Comparison of ENCODE assay signal across 8 cellular contexts in the genomic region with DNA sequence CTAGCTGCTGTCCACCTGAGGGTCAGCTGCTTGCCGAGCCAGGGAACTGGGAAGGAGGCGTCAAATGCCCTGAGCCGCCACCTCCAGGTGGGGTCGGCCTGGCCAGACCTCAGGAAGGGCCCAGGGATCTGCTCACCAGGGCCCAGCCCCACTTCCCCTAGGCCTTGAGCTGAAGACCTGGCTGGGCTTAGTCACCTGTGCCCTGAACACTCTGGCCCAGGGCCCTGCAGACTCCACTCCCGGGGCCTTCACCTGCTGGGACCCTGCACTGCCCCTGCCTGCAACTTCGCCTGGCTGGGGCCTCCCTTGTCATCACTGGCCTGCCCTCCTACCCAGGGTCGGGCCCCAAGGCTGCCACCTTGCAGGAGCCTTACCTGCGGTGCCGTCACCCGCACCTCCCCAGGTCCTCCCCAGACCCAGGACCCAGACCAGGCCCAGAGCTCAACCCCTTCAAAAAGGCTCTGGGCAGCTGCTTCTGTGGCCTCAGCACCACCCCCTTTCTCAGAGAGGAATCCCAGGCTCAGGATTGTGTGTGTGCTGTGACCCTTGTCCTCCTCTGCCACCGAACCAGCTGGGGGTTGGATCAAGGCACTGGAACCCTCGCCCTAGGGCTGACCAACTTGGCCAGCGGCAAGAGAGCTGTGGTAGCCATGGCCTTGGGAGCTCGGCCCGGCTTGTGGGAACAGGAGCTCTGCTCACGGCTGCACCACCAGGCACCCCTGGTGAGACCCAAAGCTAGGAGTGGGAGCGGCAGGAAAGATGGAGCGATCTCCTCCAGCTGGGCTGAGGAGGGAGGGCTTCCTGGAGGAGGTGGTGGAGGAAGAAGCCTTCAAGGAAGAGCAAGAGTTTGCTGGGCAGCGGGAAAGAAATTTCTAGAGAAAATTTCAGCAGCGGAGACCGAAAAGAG. TPM values are rescaled to one million over a fixed set of nuclear protein-coding genes. Genes with fewer than 3 reads are reported as not detected.
A peak's percentile ranks its signal among the peaks of the same experiment; 100 is the strongest.
DNase-seq lines count a peak whose midpoint lies in the region; ATAC-seq and TF ChIP-seq lines count a peak whose summit lies in the region.

No MANE protein-coding gene starts in this region.

- TF ChIP-seq CTCF in liver (IDR thresholded peaks at IDR 0.05; ENCODE audit: low read depth, low read length, missing input control) (no peak), tibial nerve (IDR thresholded peaks at IDR 0.05) (no peak)

- peaks cover 10 to 34% (median 21%) of the 10 kb centered on the region in 4 donors for H3K4me1 ChIP-seq in liver (ENCODE audit: control insufficient read depth in 4 of 4, insufficient read depth in 4 of 4, low read length in 3 of 4)
- peaks cover 0 to 38% (median 22%) of the 10 kb centered on the region in 4 donors for H3K4me1 ChIP-seq in tibial nerve

- peak overlapping the region; percentile 7 to 34 for H3K9ac ChIP-seq in liver (ENCODE audit: low read depth in 1 of 2, low read length in 2 of 2)

- H3K36me3 Mint-ChIP-seq in activated CD8-positive, alpha-beta memory T cell treated with anti-CD3 and anti-CD28 coated beads, Interleukin-2, amount 10 ng/mL, durations not matched to agents 7 days and 5 days, result peaks cover 8% of the 10 kb centered on the region

- H3K27ac ChIP-seq in liver (ENCODE audit: low read depth in 1 of 2, low read length in 2 of 2) (peak overlapping the region in 1 of 2 donors; percentile 64), tibial nerve (peak overlapping the region in 3 of 4 donors; percentile 84 to 87 (median 87))

- H3K9me3 ChIP-seq in liver (ENCODE audit: control insufficient read depth in 4 of 4, low read length in 3 of 4), result no peaks in the 10 kb centered on the region
- H3K9me3 ChIP-seq in tibial nerve, result no peaks in the 10 kb centered on the region

- no peak for DNase-seq in activated CD8-positive, alpha-beta memory T cell treated with anti-CD3 and anti-CD28 coated beads, Interleukin-2, amount 10 ng/mL, durations not matched to agents 7 days and 5 days
- no peak for DNase-seq in activated CD8-positive, alpha-beta memory T cell treated with anti-CD3 and anti-CD28 coated beads, Interleukin-2, amount 50 U/mL, for 48 hours
- peak; percentile 28 for DNase-seq in amniotic epithelial cell (ENCODE audit: low read depth)
- DNase-seq in tibial nerve (ENCODE audit: low spot score in 2 of 2), result no peak
- no peak for DNase-seq in GM19238 (ENCODE audit: insufficient read length, low spot score)

- no peak for TF ChIP-seq RAD21 in liver (IDR thresholded peaks at IDR 0.05)

- no peak for ATAC-seq in activated CD8-positive, alpha-beta memory T cell treated with anti-CD3 and anti-CD28 coated beads, Interleukin-2, amount 10 ng/mL, durations not matched to agents 7 days and 5 days
- ATAC-seq in GM21528 (IDR thresholded peaks at IDR 0.05; ENCODE audit: low FRiP score, unreplicated experiment) (no peak), GM18861 (IDR thresholded peaks at IDR 0.05; ENCODE audit: unreplicated experiment) (no peak)

- H3K4me1 Mint-ChIP-seq in activated CD8-positive, alpha-beta memory T cell treated with anti-CD3 and anti-CD28 coated beads, Interleukin-2, amount 10 ng/mL, durations not matched to agents 7 days and 5 days, result peaks cover 17% of the 10 kb centered on the region

- WGBS in liver, result 44% methylated on average over 21 of the region's 21 CpGs
- WGBS in tibial nerve, 2 donors, result 50 to 58% methylated on average over 16 to 18 of the region's 21 CpGs

- H3K9me3 Mint-ChIP-seq in activated CD8-positive, alpha-beta memory T cell treated with anti-CD3 and anti-CD28 coated beads, Interleukin-2, amount 10 ng/mL, durations not matched to agents 7 days and 5 days (ENCODE audit: low read depth), result no peaks in the 10 kb centered on the region

- H3K27me3 ChIP-seq in liver (ENCODE audit: control insufficient read depth in 4 of 4, insufficient read depth in 4 of 4, low read length in 3 of 4) (no peaks in the 10 kb centered on the region), tibial nerve (no peaks in the 10 kb centered on the region)

- no peak for TF ChIP-seq EP300 in tibial nerve (IDR thresholded peaks at IDR 0.05)

- H3K27ac Mint-ChIP-seq in activated CD8-positive, alpha-beta memory T cell treated with anti-CD3 and anti-CD28 coated beads, Interleukin-2, amount 10 ng/mL, durations not matched to agents 7 days and 5 days, result peak overlapping the region; percentile 73

- H3K36me3 ChIP-seq in liver (ENCODE audit: control insufficient read depth in 4 of 4, insufficient read depth in 3 of 4, low read depth in 1 of 4, low read length in 3 of 4) (peaks cover 3 to 4% (median 4%) of the 10 kb centered on the region in 4 donors), tibial nerve (peaks cover 0 to 26% (median 5%) of the 10 kb centered on the region in 3 donors)

- CTCF ChIA-PET in activated CD8-positive, alpha-beta memory T cell treated with anti-CD3 and anti-CD28 coated beads, Interleukin-2, amount 10 ng/mL, durations not matched to agents 7 days and 5 days (lab: Charles Lee), result interaction anchor here (1.0 to 5.4 kb wide), 10 partner anchors 8 to 412 kb away, joined by 3 to 46 read pairs (median 4); a partner anchor contains a TSS

- H3K27me3 Mint-ChIP-seq in activated CD8-positive, alpha-beta memory T cell treated with anti-CD3 and anti-CD28 coated beads, Interleukin-2, amount 10 ng/mL, durations not matched to agents 7 days and 5 days, result no peaks in the 10 kb centered on the region

- peak overlapping the region; percentile 83 to 98 (median 92) for H3K4me3 ChIP-seq in liver (ENCODE audit: low read depth in 1 of 3, low read length in 3 of 3)
- H3K4me3 ChIP-seq in tibial nerve, result peak overlapping the region; percentile 72 to 100 (median 89)

- peak overlapping the region; percentile 91 for H3K4me3 Mint-ChIP-seq in activated CD8-positive, alpha-beta memory T cell treated with anti-CD3 and anti-CD28 coated beads, Interleukin-2, amount 10 ng/mL, durations not matched to agents 7 days and 5 days

- no peak for TF ChIP-seq POLR2A in tibial nerve (IDR thresholded peaks at IDR 0.05)

TF ChIP-seq in liver, 16 proteins besides CTCF, POLR2A, EP300 and RAD21:
- TF ChIP-seq RXRA (IDR thresholded peaks at IDR 0.05) (peak; percentile 55 to 56), TAF1 (conservative IDR thresholded peaks at IDR 0.05) (no peak), SP1 (IDR thresholded peaks at IDR 0.05) (peak; percentile 62), HNF4A (conservative IDR thresholded peaks at IDR 0.05) (peak; percentile 53 to 71)

RNA-seq across cellular contexts. Expression of a gene that starts 1.2 kb away (rescaled TPM):
- 10 to 100 TPM; 70.8 to 75.3 TPM for total RNA-seq in activated CD8-positive, alpha-beta memory T cell treated with anti-CD3 and anti-CD28 coated beads, Interleukin-2, amount 10 ng/mL, durations not matched to agents 7 days and 5 days
- 10 to 100 TPM; 16.5 to 19.7 TPM for total RNA-seq in liver
- polyA plus RNA-seq in liver, result 10 to 100 TPM in 1 of 2 donors, 1 to 10 TPM in 1; 4.7 to 24.6 TPM
- 10 to 100 TPM; 29.7 to 52.0 (median 38.7) TPM for total RNA-seq in tibial nerve

RNA-seq across cellular contexts. Expression of a gene that starts 2.9 kb away (rescaled TPM):
- not detected for total RNA-seq in activated CD8-positive, alpha-beta memory T cell treated with anti-CD3 and anti-CD28 coated beads, Interleukin-2, amount 10 ng/mL, durations not matched to agents 7 days and 5 days
- total RNA-seq in liver, result not detected
- not detected for polyA plus RNA-seq in liver
- total RNA-seq in tibial nerve, result not detected

RNA-seq across cellular contexts. Expression of a gene that starts 12.9 kb away (rescaled TPM):
- 100 to 1,000 TPM; 353 to 375 TPM for total RNA-seq in activated CD8-positive, alpha-beta memory T cell treated with anti-CD3 and anti-CD28 coated beads, Interleukin-2, amount 10 ng/mL, durations not matched to agents 7 days and 5 days
- 100 to 1,000 TPM; 179 to 191 TPM for total RNA-seq in liver
- polyA plus RNA-seq in liver, result 100 to 1,000 TPM; 173 to 199 TPM
- 100 to 1,000 TPM; 102 to 190 (median 161) TPM for total RNA-seq in tibial nerve

RNA-seq across cellular contexts. Expression of a gene that starts 23.3 kb away (rescaled TPM):
- total RNA-seq in activated CD8-positive, alpha-beta memory T cell treated with anti-CD3 and anti-CD28 coated beads, Interleukin-2, amount 10 ng/mL, durations not matched to agents 7 days and 5 days, result not detected
- not detected for total RNA-seq in liver
- not detected for polyA plus RNA-seq in liver
- not detected for total RNA-seq in tibial nerve

RNA-seq across cellular contexts. Expression of a gene that starts 23.6 kb away (rescaled TPM):
- 10 to 100 TPM; 10.9 to 13.3 TPM for total RNA-seq in activated CD8-positive, alpha-beta memory T cell treated with anti-CD3 and anti-CD28 coated beads, Interleukin-2, amount 10 ng/mL, durations not matched to agents 7 days and 5 days
- total RNA-seq in liver, result 1 to 10 TPM; 5.0 to 5.1 TPM
- 1 to 10 TPM in 1 of 2 donors, under 1 TPM in 1; 0.35 to 3.6 TPM for polyA plus RNA-seq in liver
- total RNA-seq in tibial nerve, result 10 to 100 TPM in 1 of 4 donors, 1 to 10 TPM in 3; 3.3 to 11.4 (median 4.3) TPM
